Comparison of ENCODE assay signal across 1 cellular context in genomic region chr2:152175368-152176112, GRCh38.
TF ChIP-seq lines count a peak whose summit lies in the region.

Gene STAM2, minus strand, starts transcription at chr2:152175763. Its CDS starts 121 bp downstream, at chr2:152175642.

TF ChIP-seq in K562, 482 proteins besides CTCF, POLR2A, EP300 and RAD21 (continued from another document and continues in another):
- TF ChIP-seq JUNB (CRISPR knock-in tag; conservative IDR thresholded peaks at IDR 0.05) (no peak), GTF2A2 (tag; IDR thresholded peaks at IDR 0.05) (peak; percentile 48), ZNF12 (CRISPR knock-in tag; IDR thresholded peaks at IDR 0.05) (no peak; the same call in 1 of the 2 replicates), CBX8 (IDR thresholded peaks at IDR 0.05; ENCODE audit: borderline replicate concordance, extremely low read depth, low read depth, low read length, poor library complexity, severe bottlenecking) (no peak), ZZZ3 (IDR thresholded peaks at IDR 0.05) (no peak; the same call in 1 of the 2 replicates), SPI1 (IDR thresholded peaks at IDR 0.05; ENCODE audit: borderline replicate concordance, low read depth, low read length) (peak; percentile 60; the same call in 1 of the 2 replicates), PTRF (tag; IDR thresholded peaks at IDR 0.05) (no peak), NBN (IDR thresholded peaks at IDR 0.05; ENCODE audit: low read depth) (peak; percentile 80), ELF4 (CRISPR knock-in tag; IDR thresholded peaks at IDR 0.05) (peak; percentile 86; the same call in 1 of the 2 replicates), NR2C1 (IDR thresholded peaks at IDR 0.05) (peak; percentile 93), NR2C1 (tag; IDR thresholded peaks at IDR 0.05) (peak; percentile 95), ZBED1 (IDR thresholded peaks at IDR 0.05) (no peak; the same call in 1 of the 2 replicates), SMARCC2 (IDR thresholded peaks at IDR 0.05; ENCODE audit: low read depth) (no peak), CHD4 (IDR thresholded peaks at IDR 0.05; ENCODE audit: insufficient read depth, insufficient replicate concordance, low read depth, low read length, poor library complexity, severe bottlenecking) (no peak), RBFOX2 (IDR thresholded peaks at IDR 0.05; ENCODE audit: low read depth, low read length) (peak; percentile 98), KAT7 (CRISPR knock-in tag; IDR thresholded peaks at IDR 0.05; ENCODE audit: borderline replicate concordance) (no peak), ZNF280B (CRISPR knock-in tag; IDR thresholded peaks at IDR 0.05) (no peak), HDAC3 (IDR thresholded peaks at IDR 0.05; ENCODE audit: borderline replicate concordance, partially characterized antibody) (peak; percentile 67), ZNF79 (CRISPR knock-in tag; IDR thresholded peaks at IDR 0.05; ENCODE audit: low read depth) (no peak; the same call in 1 of the 2 replicates), NFE2 (IDR thresholded peaks at IDR 0.05; ENCODE audit: low read depth) (peak; percentile 98), IRF1 (CRISPR knock-in tag; IDR thresholded peaks at IDR 0.05; ENCODE audit: borderline replicate concordance) (no peak), SRSF9 (IDR thresholded peaks at IDR 0.05; ENCODE audit: borderline replicate concordance, low read depth, low read length) (no peak), STAT5B (CRISPR knock-in tag; IDR thresholded peaks at IDR 0.05) (no peak), ZNF695 (CRISPR knock-in tag; IDR thresholded peaks at IDR 0.05) (no peak), FOXP1 (CRISPR knock-in tag; IDR thresholded peaks at IDR 0.05) (peak; percentile 94), JUND (IDR thresholded peaks at IDR 0.05; ENCODE audit: borderline replicate concordance, low read depth, low read length) (peak; percentile 39; the same call in 1 of the 2 replicates), JUND (tag; IDR thresholded peaks at IDR 0.05; ENCODE audit: borderline replicate concordance, low read depth, low read length) (peak; percentile 20; the same call in 1 of the 3 replicates), SP1 (CRISPR knock-in tag; IDR thresholded peaks at IDR 0.05) (peak; percentile 90), NCOR1 (IDR thresholded peaks at IDR 0.05) (peak; percentile 76), TRIM25 (IDR thresholded peaks at IDR 0.05; ENCODE audit: borderline replicate concordance) (no peak), ZBTB40 (IDR thresholded peaks at IDR 0.05) (peak; percentile 94), ZBTB40 (CRISPR knock-in tag; IDR thresholded peaks at IDR 0.05) (no peak), HNRNPLL (IDR thresholded peaks at IDR 0.05; ENCODE audit: low read depth, low read length, poor library complexity, severe bottlenecking) (peak; percentile 58), SOX6 (IDR thresholded peaks at IDR 0.05) (peak; percentile 48; the same call in 1 of the 2 replicates), TBL1XR1 (IDR thresholded peaks at IDR 0.05; ENCODE audit: low read length in 2 of 2) (peak in 1 of 2 experiments; percentile 67; a peak in 3 of 4 replicates), ZNF699 (CRISPR knock-in tag; IDR thresholded peaks at IDR 0.05; ENCODE audit: insufficient replicate concordance) (no peak), CC2D1A (IDR thresholded peaks at IDR 0.05) (no peak; the same call in none of the 2 replicates)
- TF ChIP-seq, protein P1, sequence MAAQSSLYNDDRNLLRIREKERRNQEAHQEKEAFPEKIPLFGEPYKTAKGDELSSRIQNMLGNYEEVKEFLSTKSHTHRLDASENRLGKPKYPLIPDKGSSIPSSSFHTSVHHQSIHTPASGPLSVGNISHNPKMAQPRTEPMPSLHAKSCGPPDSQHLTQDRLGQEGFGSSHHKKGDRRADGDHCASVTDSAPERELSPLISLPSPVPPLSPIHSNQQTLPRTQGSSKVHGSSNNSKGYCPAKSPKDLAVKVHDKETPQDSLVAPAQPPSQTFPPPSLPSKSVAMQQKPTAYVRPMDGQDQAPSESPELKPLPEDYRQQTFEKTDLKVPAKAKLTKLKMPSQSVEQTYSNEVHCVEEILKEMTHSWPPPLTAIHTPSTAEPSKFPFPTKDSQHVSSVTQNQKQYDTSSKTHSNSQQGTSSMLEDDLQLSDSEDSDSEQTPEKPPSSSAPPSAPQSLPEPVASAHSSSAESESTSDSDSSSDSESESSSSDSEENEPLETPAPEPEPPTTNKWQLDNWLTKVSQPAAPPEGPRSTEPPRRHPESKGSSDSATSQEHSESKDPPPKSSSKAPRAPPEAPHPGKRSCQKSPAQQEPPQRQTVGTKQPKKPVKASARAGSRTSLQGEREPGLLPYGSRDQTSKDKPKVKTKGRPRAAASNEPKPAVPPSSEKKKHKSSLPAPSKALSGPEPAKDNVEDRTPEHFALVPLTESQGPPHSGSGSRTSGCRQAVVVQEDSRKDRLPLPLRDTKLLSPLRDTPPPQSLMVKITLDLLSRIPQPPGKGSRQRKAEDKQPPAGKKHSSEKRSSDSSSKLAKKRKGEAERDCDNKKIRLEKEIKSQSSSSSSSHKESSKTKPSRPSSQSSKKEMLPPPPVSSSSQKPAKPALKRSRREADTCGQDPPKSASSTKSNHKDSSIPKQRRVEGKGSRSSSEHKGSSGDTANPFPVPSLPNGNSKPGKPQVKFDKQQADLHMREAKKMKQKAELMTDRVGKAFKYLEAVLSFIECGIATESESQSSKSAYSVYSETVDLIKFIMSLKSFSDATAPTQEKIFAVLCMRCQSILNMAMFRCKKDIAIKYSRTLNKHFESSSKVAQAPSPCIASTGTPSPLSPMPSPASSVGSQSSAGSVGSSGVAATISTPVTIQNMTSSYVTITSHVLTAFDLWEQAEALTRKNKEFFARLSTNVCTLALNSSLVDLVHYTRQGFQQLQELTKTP (IDR thresholded peaks at IDR 0.05; ENCODE audit: low read depth in 1 of 2, partially characterized antibody in 2 of 2) = no peak
- TF ChIP-seq, protein P2, sequence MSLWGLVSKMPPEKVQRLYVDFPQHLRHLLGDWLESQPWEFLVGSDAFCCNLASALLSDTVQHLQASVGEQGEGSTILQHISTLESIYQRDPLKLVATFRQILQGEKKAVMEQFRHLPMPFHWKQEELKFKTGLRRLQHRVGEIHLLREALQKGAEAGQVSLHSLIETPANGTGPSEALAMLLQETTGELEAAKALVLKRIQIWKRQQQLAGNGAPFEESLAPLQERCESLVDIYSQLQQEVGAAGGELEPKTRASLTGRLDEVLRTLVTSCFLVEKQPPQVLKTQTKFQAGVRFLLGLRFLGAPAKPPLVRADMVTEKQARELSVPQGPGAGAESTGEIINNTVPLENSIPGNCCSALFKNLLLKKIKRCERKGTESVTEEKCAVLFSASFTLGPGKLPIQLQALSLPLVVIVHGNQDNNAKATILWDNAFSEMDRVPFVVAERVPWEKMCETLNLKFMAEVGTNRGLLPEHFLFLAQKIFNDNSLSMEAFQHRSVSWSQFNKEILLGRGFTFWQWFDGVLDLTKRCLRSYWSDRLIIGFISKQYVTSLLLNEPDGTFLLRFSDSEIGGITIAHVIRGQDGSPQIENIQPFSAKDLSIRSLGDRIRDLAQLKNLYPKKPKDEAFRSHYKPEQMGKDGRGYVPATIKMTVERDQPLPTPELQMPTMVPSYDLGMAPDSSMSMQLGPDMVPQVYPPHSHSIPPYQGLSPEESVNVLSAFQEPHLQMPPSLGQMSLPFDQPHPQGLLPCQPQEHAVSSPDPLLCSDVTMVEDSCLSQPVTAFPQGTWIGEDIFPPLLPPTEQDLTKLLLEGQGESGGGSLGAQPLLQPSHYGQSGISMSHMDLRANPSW (CRISPR knock-in tag; IDR thresholded peaks at IDR 0.05) = no peak
- TF ChIP-seq, protein P3, sequence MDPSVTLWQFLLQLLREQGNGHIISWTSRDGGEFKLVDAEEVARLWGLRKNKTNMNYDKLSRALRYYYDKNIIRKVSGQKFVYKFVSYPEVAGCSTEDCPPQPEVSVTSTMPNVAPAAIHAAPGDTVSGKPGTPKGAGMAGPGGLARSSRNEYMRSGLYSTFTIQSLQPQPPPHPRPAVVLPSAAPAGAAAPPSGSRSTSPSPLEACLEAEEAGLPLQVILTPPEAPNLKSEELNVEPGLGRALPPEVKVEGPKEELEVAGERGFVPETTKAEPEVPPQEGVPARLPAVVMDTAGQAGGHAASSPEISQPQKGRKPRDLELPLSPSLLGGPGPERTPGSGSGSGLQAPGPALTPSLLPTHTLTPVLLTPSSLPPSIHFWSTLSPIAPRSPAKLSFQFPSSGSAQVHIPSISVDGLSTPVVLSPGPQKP (CRISPR knock-in tag; IDR thresholded peaks at IDR 0.05) = no peak
